ENCODE assay signal across 9 cellular contexts in genomic region chr2:39476524-39476923, GRCh38. TPM values are rescaled to one million over a fixed set of nuclear protein-coding genes. Genes with fewer than 3 reads are reported as not detected.
A peak's percentile ranks its signal among the peaks of the same experiment; 100 is the strongest.
DNase-seq lines count a peak whose midpoint lies in the region; ATAC-seq and TF ChIP-seq lines count a peak whose summit lies in the region.
"Had no signal": no experiment of that assay in that cellular context is flagged by ENCODE, and none has a peak within 500 bp of the region (broad histone marks: within the 10 kb centered on the region; RNA-seq: fewer than 3 reads in every experiment).

No MANE protein-coding gene starts in this region.

- peaks cover under 1% of the 10 kb centered on the region for H3K4me1 Mint-ChIP-seq in neural crest cell

- H3K27ac ChIP-seq in ovary: no peak overlapping the region
- H3K27ac ChIP-seq: gastrocnemius medialis had no signal

- no peaks in the 10 kb centered on the region for H3K36me3 ChIP-seq in ovary

- DNase-seq in neural crest cell (ENCODE audit: low read depth, low spot score) (no peak), ovary (no peak)
- DNase-seq in stimulated activated CD8-positive, alpha-beta memory T cell treated with anti-CD3 and anti-CD28 coated beads, Interleukin-4, amount 100 ng/mL, for 48 hours: no peak
- no peak for DNase-seq in stimulated activated CD4-positive, alpha-beta T cell treated with anti-CD3 and anti-CD28 coated beads, Interleukin-2, amount 100 ng/mL, for 24 hours
- DNase-seq: gastrocnemius medialis, trophoblast cell had no signal

- no peaks in the 10 kb centered on the region for H3K27me3 ChIP-seq in ovary
- H3K27me3 ChIP-seq: gastrocnemius medialis had no signal

- H3K4me3 ChIP-seq in ovary: no peak overlapping the region
- H3K4me3 ChIP-seq: gastrocnemius medialis had no signal

- ATAC-seq in GM18907 (IDR thresholded peaks at IDR 0.05; ENCODE audit: unreplicated experiment) (peak; percentile 86), HG02588 (IDR thresholded peaks at IDR 0.05; ENCODE audit: unreplicated experiment) (peak; percentile 91), HG03469 (IDR thresholded peaks at IDR 0.05; ENCODE audit: unreplicated experiment) (peak; percentile 91)
- ATAC-seq: gastrocnemius medialis had no signal

- no peak for TF ChIP-seq EP300 in ovary (IDR thresholded peaks at IDR 0.05)

- TF ChIP-seq CTCF in neural crest cell (conservative IDR thresholded peaks at IDR 0.05) (no peak), ovary (IDR thresholded peaks at IDR 0.05) (no peak)

- H3K4me1 ChIP-seq in ovary (ENCODE audit: insufficient read depth): no peaks in the 10 kb centered on the region
- H3K4me1 ChIP-seq: gastrocnemius medialis had no signal

- intact Hi-C loops in ovary (cut with DNase I): no loop called here

- no peaks in the 10 kb centered on the region for H3K9me3 ChIP-seq in ovary
- H3K9me3 ChIP-seq: gastrocnemius medialis had no signal

- peaks cover 12% of the 10 kb centered on the region for H3K36me3 Mint-ChIP-seq in neural crest cell (ENCODE audit: low read depth)

- H3K27ac Mint-ChIP-seq in neural crest cell (ENCODE audit: unreplicated experiment): peak overlapping the region; percentile 63

- TF ChIP-seq POLR2A in ovary (IDR thresholded peaks at IDR 0.05): no peak

- 90 to 92% (median 91%) methylated on average over 4 of the region's 4 CpGs for WGBS in ovary, 3 donors

- no peaks in the 10 kb centered on the region for H3K9me3 Mint-ChIP-seq in neural crest cell

- H3K4me3 Mint-ChIP-seq in neural crest cell: no peak overlapping the region

- H3K27me3 Mint-ChIP-seq in neural crest cell (ENCODE audit: low read depth): no peaks in the 10 kb centered on the region

RNA-seq across cellular contexts. Expression of gene MAP4K3, which starts 39.4 kb away (rescaled TPM):
- total RNA-seq in neural crest cell (32.3 and 37.1 TPM in 2 replicates), ovary (10 to 100 TPM; 42.0 to 96.4 (median 55.0) TPM)
- 10 to 100 TPM; 20.6 to 25.4 TPM for polyA plus RNA-seq in ovary
